In genomic region chr2:46393865-46394264, GRCh38 we compare ENCODE assay signal across 1 cellular context.
A peak's percentile ranks its signal among the peaks of the same experiment; 100 is the strongest.
TF ChIP-seq lines count a peak whose summit lies in the region.

No MANE protein-coding gene starts in this region.

TF ChIP-seq in HepG2, 621 proteins besides CTCF, POLR2A, EP300 and RAD21 (continued from another document):
- TF ChIP-seq ZSCAN22 (CRISPR knock-in tag; IDR thresholded peaks at IDR 0.05) (no peak), HNF1B (CRISPR knock-in tag; IDR thresholded peaks at IDR 0.05) (no peak), ZMAT3 (CRISPR knock-in tag; conservative IDR thresholded peaks at IDR 0.05) (0 out of 2 replicates have a peak, but pooled peaks have one; percentile 5), TERF1 (CRISPR knock-in tag; IDR thresholded peaks at IDR 0.05) (no peak), ZNF737 (CRISPR knock-in tag; IDR thresholded peaks at IDR 0.05; ENCODE audit: borderline replicate concordance) (no peak), SMAD1 (CRISPR knock-in tag; IDR thresholded peaks at IDR 0.05; ENCODE audit: borderline replicate concordance, low read depth) (no peak), KLF13 (CRISPR knock-in tag; IDR thresholded peaks at IDR 0.05) (no peak), ZNF747 (CRISPR knock-in tag; IDR thresholded peaks at IDR 0.05; ENCODE audit: borderline replicate concordance) (no peak), HOXA5 (CRISPR knock-in tag; IDR thresholded peaks at IDR 0.05) (no peak), JARID2 (CRISPR knock-in tag; IDR thresholded peaks at IDR 0.05; ENCODE audit: insufficient replicate concordance) (no peak), TOE1 (CRISPR knock-in tag; IDR thresholded peaks at IDR 0.05) (no peak), SRY (CRISPR knock-in tag; IDR thresholded peaks at IDR 0.05) (no peak), ZFP1 (CRISPR knock-in tag; IDR thresholded peaks at IDR 0.05) (no peak), ZNF782 (CRISPR knock-in tag; IDR thresholded peaks at IDR 0.05; ENCODE audit: borderline replicate concordance) (no peak), CREB1 (IDR thresholded peaks at IDR 0.05) (no peak), CREB1 (CRISPR knock-in tag; IDR thresholded peaks at IDR 0.05) (no peak), KDM6A (CRISPR knock-in tag; IDR thresholded peaks at IDR 0.05; ENCODE audit: low read depth) (no peak), FOSL2 (CRISPR knock-in tag; IDR thresholded peaks at IDR 0.05) (peak; percentile 51), SCMH1 (CRISPR knock-in tag; IDR thresholded peaks at IDR 0.05; ENCODE audit: borderline replicate concordance) (no peak), HNRNPK (IDR thresholded peaks at IDR 0.05; ENCODE audit: low read depth, low read length, poor library complexity, severe bottlenecking) (peak; percentile 46), THRA (CRISPR knock-in tag; IDR thresholded peaks at IDR 0.05; ENCODE audit: borderline replicate concordance) (no peak), TEAD3 (CRISPR knock-in tag; optimal IDR thresholded peaks at IDR 0.05; ENCODE audit: borderline replicate concordance) (peak; percentile 29), PCBP1 (IDR thresholded peaks at IDR 0.05; ENCODE audit: borderline replicate concordance, low read depth, low read length) (no peak), ZNF567 (CRISPR knock-in tag; IDR thresholded peaks at IDR 0.05; ENCODE audit: borderline replicate concordance) (no peak), SKI (IDR thresholded peaks at IDR 0.05; ENCODE audit: partially characterized antibody) (no peak), FOXP1 (IDR thresholded peaks at IDR 0.05) (no peak), FOXP1 (CRISPR knock-in tag; IDR thresholded peaks at IDR 0.05) (no peak), ZBED4 (CRISPR knock-in tag; IDR thresholded peaks at IDR 0.05; ENCODE audit: borderline replicate concordance) (no peak), ZMAT5 (CRISPR knock-in tag; IDR thresholded peaks at IDR 0.05; ENCODE audit: borderline replicate concordance, low read depth) (no peak), ZSCAN30 (CRISPR knock-in tag; IDR thresholded peaks at IDR 0.05) (no peak), FOXA1 (IDR thresholded peaks at IDR 0.05) (no peak), FOXA1 (CRISPR knock-in tag; IDR thresholded peaks at IDR 0.05) (no peak), POGZ (CRISPR knock-in tag; IDR thresholded peaks at IDR 0.05) (no peak), ASH2L (IDR thresholded peaks at IDR 0.05; ENCODE audit: insufficient read length, low read depth, low read length) (no peak), HES4 (CRISPR knock-in tag; IDR thresholded peaks at IDR 0.05; ENCODE audit: borderline replicate concordance) (no peak), MTA1 (CRISPR knock-in tag; IDR thresholded peaks at IDR 0.05; ENCODE audit: borderline replicate concordance) (no peak)
